In genomic region chr22:25406510-25407210, GRCh38 we compare ENCODE assay signal across 11 cellular contexts.
DNase-seq lines count a peak whose midpoint lies in the region; ATAC-seq, FAIRE-seq and TF ChIP-seq lines count a peak whose summit lies in the region.
"Had no signal": no experiment of that assay in that cellular context is flagged by ENCODE, and none has a peak within 500 bp of the region (broad histone marks: within the 10 kb centered on the region; RNA-seq: fewer than 3 reads in every experiment).

No MANE protein-coding gene starts in this region.

- CTCF ChIA-PET in HepG2 (lab: Yijun Ruan, JAX; ENCODE audit: low intra/inter-chr PET ratio, low total read pairs): no interaction called here

- H3K27ac ChIP-seq in HepG2 (ENCODE audit: extremely low read length, insufficient read depth, low read length) (peak overlapping the region; percentile 14), right lobe of liver (no peak overlapping the region), mesenchymal stem cell (ENCODE audit: low read length, poor library complexity, severe bottlenecking) (no peak overlapping the region)
- H3K27ac ChIP-seq: cardiac muscle cell had no signal

- H3K4me2 ChIP-seq in HepG2 (ENCODE audit: low read depth, low read length): peak overlapping the region; percentile 70
- no peak overlapping the region for H3K4me2 ChIP-seq in mesenchymal stem cell (ENCODE audit: low read length, poor library complexity, severe bottlenecking)

- DNase-seq in HepG2 (ENCODE audit: low spot score) (peak; percentile 43), right lobe of liver (no peak), mesenchymal stem cell (peak; percentile 25), DMS153 (lab: John Stamatoyannopoulos, UW) (no peak), RKO (ENCODE audit: low spot score) (no peak)
- no peak for DNase-seq in activated naive CD4-positive, alpha-beta T cell treated with anti-CD3 and anti-CD28 coated beads, Interleukin-2, amount 50 U/mL, for 72 hours (ENCODE audit: low spot score in 2 of 2)
- DNase-seq in NK-92 treated with Interleukin-12 subunit alpha and Interleukin-12 subunit beta, amount 100 ng/mL, for 24 hours (lab: John Stamatoyannopoulos, UW): no peak
- DNase-seq: activated CD4-positive, alpha-beta T cell treated with anti-CD3 and anti-CD28 coated beads, Interleukin-2, amount 50 U/mL, for 48 hours had no signal

- BruUV-seq in HepG2 (replicated peaks; lab: Mats Ljungman, UMichigan): no TSS peak

- H3K27me3 ChIP-seq in HepG2 (ENCODE audit: control insufficient read depth in 1 of 2, insufficient read depth in 2 of 2, low read length in 2 of 2): peaks cover 1 to 6% of the 10 kb centered on the region in 2 experiments; a peak in 2 of 5 replicates
- H3K27me3 ChIP-seq in right lobe of liver: no peaks in the 10 kb centered on the region
- H3K27me3 ChIP-seq in mesenchymal stem cell (ENCODE audit: control insufficient read depth in 1 of 2, insufficient read depth in 1 of 2, low read length in 2 of 2): peaks cover 0 to 4% of the 10 kb centered on the region in 2 experiments
- H3K27me3 ChIP-seq: cardiac muscle cell had no signal

- H3K79me2 ChIP-seq in HepG2 (ENCODE audit: insufficient read depth, low read length): peaks cover 26% of the 10 kb centered on the region

- TF ChIP-seq POLR2A in HepG2 (IDR thresholded peaks at IDR 0.05; ENCODE audit: insufficient read depth in 1 of 2, low read depth in 2 of 2, low read length in 2 of 2): peak in 1 of 2 experiments; percentile 19; a peak in 1 of 4 replicates
- TF ChIP-seq POLR2A in right lobe of liver (IDR thresholded peaks at IDR 0.05): no peak

- intact Hi-C loops in HepG2 (cut with micrococcal nuclease; ENCODE audit: unreplicated experiment) (no loop called here), right lobe of liver (cut with DNase I) (no loop called here)

- peaks cover 2% of the 10 kb centered on the region for H3K79me1 ChIP-seq in mesenchymal stem cell (replicated peaks; ENCODE audit: low read length, poor library complexity, severe bottlenecking)

- H3K4me1 ChIP-seq in HepG2 (ENCODE audit: insufficient read depth, low read length): peaks cover 51% of the 10 kb centered on the region
- peaks cover 0 to 26% (median 10%) of the 10 kb centered on the region in 4 donors for H3K4me1 ChIP-seq in right lobe of liver
- H3K4me1 ChIP-seq in mesenchymal stem cell (ENCODE audit: control insufficient read depth, insufficient read depth, low read depth, low read length): peaks cover 25% of the 10 kb centered on the region

- peaks cover 13% of the 10 kb centered on the region for H4K20me1 ChIP-seq in HepG2 (ENCODE audit: insufficient read depth, low read length)

- H3K9ac ChIP-seq in HepG2 (ENCODE audit: insufficient read depth, low read depth, low read length) (peak overlapping the region; percentile 71), mesenchymal stem cell (ENCODE audit: low read length) (no peak overlapping the region)

- H3K36me3 ChIP-seq in HepG2 (replicated peaks in 1 of 2; ENCODE audit: control insufficient read depth in 1 of 2, insufficient read depth in 2 of 2, low read length in 2 of 2) (no peaks in the 10 kb centered on the region), right lobe of liver (no peaks in the 10 kb centered on the region), mesenchymal stem cell (ENCODE audit: control insufficient read depth in 1 of 2, insufficient read depth in 2 of 2, low read depth in 1 of 2, low read length in 2 of 2) (no peaks in the 10 kb centered on the region)
- H3K36me3 ChIP-seq: cardiac muscle cell had no signal

- TF ChIP-seq CTCF in HepG2 (CRISPR knock-in tag; IDR thresholded peaks at IDR 0.05): peak; percentile 27; the same call in 1 of the 2 replicates
- no peak for TF ChIP-seq CTCF in right lobe of liver (IDR thresholded peaks at IDR 0.05)

- no peak; a peak in 1 of 4 replicates for TF ChIP-seq EP300 in HepG2 (IDR thresholded peaks at IDR 0.05; ENCODE audit: low read depth in 2 of 2, low read length in 2 of 2)
- peak; percentile 22; the same call in 1 of the 2 replicates for TF ChIP-seq EP300 in HepG2 (CRISPR knock-in tag; IDR thresholded peaks at IDR 0.05; ENCODE audit: borderline replicate concordance)

- H3K18ac ChIP-seq in mesenchymal stem cell (ENCODE audit: low read depth in 1 of 2, low read length in 2 of 2): no peak overlapping the region

- no peak overlapping the region for H3K23ac ChIP-seq in mesenchymal stem cell (ENCODE audit: low read length in 2 of 2)

- peaks cover 0 to 11% of the 10 kb centered on the region in 2 donors for H3K36me3 Mint-ChIP-seq in activated naive CD4-positive, alpha-beta T cell treated with anti-CD3 and anti-CD28 coated beads, Interleukin-2, amount 50 U/mL, for 72 hours

- no peak overlapping the region for H3K14ac ChIP-seq in mesenchymal stem cell (ENCODE audit: low read length in 2 of 2)

- H3K4me3 ChIP-seq in HepG2 (replicated peaks in 1 of 3; ENCODE audit: insufficient read depth in 1 of 3, low read depth in 2 of 3, low read length in 3 of 3): peak overlapping the region; percentile 76 to 84 (median 77)
- H3K4me3 ChIP-seq in right lobe of liver: no peak overlapping the region
- no peak overlapping the region for H3K4me3 ChIP-seq in mesenchymal stem cell (ENCODE audit: insufficient read depth in 1 of 2, low read depth in 1 of 2, low read length in 2 of 2)

- H3K27ac Mint-ChIP-seq in activated naive CD4-positive, alpha-beta T cell treated with anti-CD3 and anti-CD28 coated beads, Interleukin-2, amount 50 U/mL, for 72 hours: peak overlapping the region; percentile 73 to 91

- WGBS in HepG2 (ENCODE audit: low lambda C conversion rate): 51% methylated on average over 10 of the region's 10 CpGs
- WGBS in right lobe of liver (ENCODE audit: insufficient coverage, low coverage, low lambda C conversion rate, missing lambda C conversion rate): 65% methylated on average over 7 of the region's 10 CpGs
- WGBS in mesenchymal stem cell: 74% methylated on average over 9 of the region's 10 CpGs

- no peak overlapping the region for H2BK12ac ChIP-seq in mesenchymal stem cell (ENCODE audit: low read length in 2 of 2)

- TF ChIP-seq RAD21 in HepG2 (CRISPR knock-in tag; IDR thresholded peaks at IDR 0.05): no peak

- ATAC-seq in HepG2: peak; percentile 31
- ATAC-seq in right lobe of liver: no peak
- ATAC-seq in activated naive CD4-positive, alpha-beta T cell treated with anti-CD3 and anti-CD28 coated beads, Interleukin-2, amount 50 U/mL, for 72 hours: no peak
- ATAC-seq in HG02678 (IDR thresholded peaks at IDR 0.05; ENCODE audit: unreplicated experiment): no peak
- ATAC-seq: GM12878 had no signal

- in situ Hi-C loops in HepG2 (cut with HindIII; ENCODE audit: extremely low pct_ligation_motif_present, low pct_unique_long_range_greater_than_20kb): no loop called here

- H3K4ac ChIP-seq in mesenchymal stem cell (ENCODE audit: low read depth in 1 of 2, low read length in 2 of 2): no peak overlapping the region

- H2AFZ ChIP-seq in HepG2 (ENCODE audit: low read length): no peak overlapping the region
- H2AFZ ChIP-seq in mesenchymal stem cell (ENCODE audit: low read depth, low read length): no peak overlapping the region

- no peak overlapping the region for H2AK5ac ChIP-seq in mesenchymal stem cell (ENCODE audit: low read length, severe bottlenecking)

- H3K9me3 ChIP-seq in HepG2 (ENCODE audit: low read length) (no peaks in the 10 kb centered on the region), right lobe of liver (no peaks in the 10 kb centered on the region), mesenchymal stem cell (ENCODE audit: control insufficient read depth, low read length) (no peaks in the 10 kb centered on the region)

- H2BK120ac ChIP-seq in mesenchymal stem cell (ENCODE audit: low read depth, low read length): no peak overlapping the region

- POLR2A ChIA-PET in HepG2 (lab: Yijun Ruan, JAX): interaction anchor here (1.8 kb wide), 1 partner anchor 41 kb away, joined by 10 read pairs; no protein-coding TSS in a partner anchor

- FAIRE-seq in HepG2 (lab: Jason Lieb, UNC): no peak
- FAIRE-seq: GM12878 had no signal

- H3K9me3 Mint-ChIP-seq in activated naive CD4-positive, alpha-beta T cell treated with anti-CD3 and anti-CD28 coated beads, Interleukin-2, amount 50 U/mL, for 72 hours: no peaks in the 10 kb centered on the region

- H4K91ac ChIP-seq in mesenchymal stem cell (ENCODE audit: low read length): no peak overlapping the region

- no peak overlapping the region for H2BK5ac ChIP-seq in mesenchymal stem cell (ENCODE audit: low read depth, low read length, poor library complexity, severe bottlenecking)

- H4K8ac ChIP-seq in mesenchymal stem cell (ENCODE audit: low read length): no peak overlapping the region

- no peak overlapping the region for H2BK15ac ChIP-seq in mesenchymal stem cell (ENCODE audit: low read depth, poor library complexity, severe bottlenecking)

TF ChIP-seq in HepG2, 621 proteins besides CTCF, POLR2A, EP300 and RAD21 (continues in another document):
- peak; percentile 68 for TF ChIP-seq ARNTL (CRISPR knock-in tag; IDR thresholded peaks at IDR 0.05)
- TF ChIP-seq MIER2 (CRISPR knock-in tag; IDR thresholded peaks at IDR 0.05): 0 out of 2 replicates have a peak, but pooled peaks have one; percentile 46
- TF ChIP-seq KDM1A (CRISPR knock-in tag; IDR thresholded peaks at IDR 0.05): 0 out of 2 replicates have a peak, but pooled peaks have one; percentile 27
- TF ChIP-seq CERS6 (CRISPR knock-in tag; IDR thresholded peaks at IDR 0.05): no peak
- TF ChIP-seq NRL (CRISPR knock-in tag; IDR thresholded peaks at IDR 0.05; ENCODE audit: borderline replicate concordance): peak; percentile 70; the same call in 1 of the 2 replicates
- TF ChIP-seq ATF7 (IDR thresholded peaks at IDR 0.05): no peak
- 0 out of 2 replicates have a peak, but pooled peaks have one; percentile 28 for TF ChIP-seq ATF7 (CRISPR knock-in tag; IDR thresholded peaks at IDR 0.05)
- 0 out of 2 replicates have a peak, but pooled peaks have one; percentile 28 for TF ChIP-seq SP2 (CRISPR knock-in tag; IDR thresholded peaks at IDR 0.05)
- peak; percentile 39; the same call in 1 of the 2 replicates for TF ChIP-seq ELF1 (CRISPR knock-in tag; IDR thresholded peaks at IDR 0.05)
- TF ChIP-seq ZFX (CRISPR knock-in tag; IDR thresholded peaks at IDR 0.05; ENCODE audit: low read depth): peak; percentile 76
- TF ChIP-seq SALL1 (CRISPR knock-in tag; IDR thresholded peaks at IDR 0.05): peak; percentile 78; the same call in 1 of the 2 replicates

Comparison
In these comparisons a context has a peak if more than half of its experiments do, and no peak if none do; other contexts are left out.
1. DNase-seq: peak in HepG2 (single experiment) and mesenchymal stem cell (single experiment); none in right lobe of liver (0 of 3), activated naive CD4-positive, alpha-beta T cell treated with anti-CD3 and anti-CD28 coated beads, Interleukin-2, amount 50 U/mL, for 72 hours (0 of 2), DMS153 (single experiment), NK-92 treated with Interleukin-12 subunit alpha and Interleukin-12 subunit beta, amount 100 ng/mL, for 24 hours (single experiment) and RKO (single experiment).
2. H3K4me3 ChIP-seq: peak in HepG2 (3 of 3); none in right lobe of liver (0 of 3) and mesenchymal stem cell (0 of 2).